Comparison of ENCODE assay signal across 1 cellular context in the genomic region with DNA sequence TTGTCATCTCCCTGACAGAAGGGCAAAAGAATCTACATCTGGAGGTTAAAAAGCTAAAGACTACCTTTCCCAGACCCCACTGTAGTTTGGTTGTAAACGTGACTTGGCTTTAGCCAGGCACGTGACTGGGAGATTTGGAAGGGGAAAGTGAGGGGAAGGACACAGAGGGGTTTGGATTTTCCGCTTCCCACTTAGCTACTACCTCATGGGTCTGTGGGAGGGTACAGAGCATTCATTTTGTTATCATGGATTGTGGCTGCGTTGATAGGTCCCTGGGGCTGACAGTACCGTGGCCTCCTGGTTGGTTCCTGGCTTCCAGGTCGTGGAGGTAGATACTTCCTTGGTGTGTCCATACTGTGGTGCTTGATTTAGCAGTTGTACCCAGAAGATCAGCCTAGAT.
TF ChIP-seq lines count a peak whose summit lies in the region.

No MANE protein-coding gene starts in this region.

TF ChIP-seq in HepG2, 621 proteins besides CTCF, POLR2A, EP300 and RAD21:
- TF ChIP-seq ZSCAN22 (CRISPR knock-in tag; IDR thresholded peaks at IDR 0.05) (no peak), MAZ (IDR thresholded peaks at IDR 0.05; ENCODE audit: borderline replicate concordance, low read depth, low read length) (no peak), MAZ (CRISPR knock-in tag; IDR thresholded peaks at IDR 0.05; ENCODE audit: low read depth) (no peak), FLYWCH1 (CRISPR knock-in tag; IDR thresholded peaks at IDR 0.05) (no peak), BHLHE40 (IDR thresholded peaks at IDR 0.05; ENCODE audit: low read length) (peak; percentile 66), RBFOX2 (IDR thresholded peaks at IDR 0.05; ENCODE audit: low read depth, low read length) (peak; percentile 44; the same call in 1 of the 2 replicates), EZH2 (conservative IDR thresholded peaks at IDR 0.05; ENCODE audit: low read depth, low read length) (no peak), KDM1A (CRISPR knock-in tag; IDR thresholded peaks at IDR 0.05) (no peak), DPF2 (CRISPR knock-in tag; IDR thresholded peaks at IDR 0.05; ENCODE audit: borderline replicate concordance, low read depth) (no peak), ZBTB38 (CRISPR knock-in tag; IDR thresholded peaks at IDR 0.05) (peak; percentile 37; the same call in 1 of the 2 replicates)
- TF ChIP-seq, protein P1, sequence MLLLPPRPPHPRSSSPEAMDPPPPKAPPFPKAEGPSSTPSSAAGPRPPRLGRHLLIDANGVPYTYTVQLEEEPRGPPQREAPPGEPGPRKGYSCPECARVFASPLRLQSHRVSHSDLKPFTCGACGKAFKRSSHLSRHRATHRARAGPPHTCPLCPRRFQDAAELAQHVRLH (CRISPR knock-in tag; IDR thresholded peaks at IDR 0.05; ENCODE audit: borderline replicate concordance, low read depth), result no peak
- TF ChIP-seq, protein P2, sequence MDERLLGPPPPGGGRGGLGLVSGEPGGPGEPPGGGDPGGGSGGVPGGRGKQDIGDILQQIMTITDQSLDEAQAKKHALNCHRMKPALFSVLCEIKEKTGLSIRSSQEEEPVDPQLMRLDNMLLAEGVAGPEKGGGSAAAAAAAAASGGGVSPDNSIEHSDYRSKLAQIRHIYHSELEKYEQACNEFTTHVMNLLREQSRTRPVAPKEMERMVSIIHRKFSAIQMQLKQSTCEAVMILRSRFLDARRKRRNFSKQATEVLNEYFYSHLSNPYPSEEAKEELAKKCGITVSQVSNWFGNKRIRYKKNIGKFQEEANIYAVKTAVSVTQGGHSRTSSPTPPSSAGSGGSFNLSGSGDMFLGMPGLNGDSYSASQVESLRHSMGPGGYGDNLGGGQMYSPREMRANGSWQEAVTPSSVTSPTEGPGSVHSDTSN (CRISPR knock-in tag; IDR thresholded peaks at IDR 0.05), result no peak
- TF ChIP-seq, protein P3, sequence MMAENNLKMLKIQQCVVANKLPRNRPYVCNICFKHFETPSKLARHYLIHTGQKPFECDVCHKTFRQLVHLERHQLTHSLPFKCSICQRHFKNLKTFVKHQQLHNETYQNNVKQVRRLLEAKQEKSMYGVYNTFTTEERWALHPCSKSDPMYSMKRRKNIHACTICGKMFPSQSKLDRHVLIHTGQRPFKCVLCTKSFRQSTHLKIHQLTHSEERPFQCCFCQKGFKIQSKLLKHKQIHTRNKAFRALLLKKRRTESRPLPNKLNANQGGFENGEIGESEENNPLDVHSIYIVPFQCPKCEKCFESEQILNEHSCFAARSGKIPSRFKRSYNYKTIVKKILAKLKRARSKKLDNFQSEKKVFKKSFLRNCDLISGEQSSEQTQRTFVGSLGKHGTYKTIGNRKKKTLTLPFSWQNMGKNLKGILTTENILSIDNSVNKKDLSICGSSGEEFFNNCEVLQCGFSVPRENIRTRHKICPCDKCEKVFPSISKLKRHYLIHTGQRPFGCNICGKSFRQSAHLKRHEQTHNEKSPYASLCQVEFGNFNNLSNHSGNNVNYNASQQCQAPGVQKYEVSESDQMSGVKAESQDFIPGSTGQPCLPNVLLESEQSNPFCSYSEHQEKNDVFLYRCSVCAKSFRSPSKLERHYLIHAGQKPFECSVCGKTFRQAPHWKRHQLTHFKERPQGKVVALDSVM (CRISPR knock-in tag; IDR thresholded peaks at IDR 0.05), result no peak
- TF ChIP-seq, protein P4, sequence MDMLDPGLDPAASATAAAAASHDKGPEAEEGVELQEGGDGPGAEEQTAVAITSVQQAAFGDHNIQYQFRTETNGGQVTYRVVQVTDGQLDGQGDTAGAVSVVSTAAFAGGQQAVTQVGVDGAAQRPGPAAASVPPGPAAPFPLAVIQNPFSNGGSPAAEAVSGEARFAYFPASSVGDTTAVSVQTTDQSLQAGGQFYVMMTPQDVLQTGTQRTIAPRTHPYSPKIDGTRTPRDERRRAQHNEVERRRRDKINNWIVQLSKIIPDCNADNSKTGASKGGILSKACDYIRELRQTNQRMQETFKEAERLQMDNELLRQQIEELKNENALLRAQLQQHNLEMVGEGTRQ (IDR thresholded peaks at IDR 0.05; ENCODE audit: low read depth, low read length), result no peak
- TF ChIP-seq, protein P4 (CRISPR knock-in tag; IDR thresholded peaks at IDR 0.05; ENCODE audit: borderline replicate concordance), result peak; percentile 36; the same call in 1 of the 2 replicates
